ENCODE assay signal across 17 cellular contexts in the genomic region with DNA sequence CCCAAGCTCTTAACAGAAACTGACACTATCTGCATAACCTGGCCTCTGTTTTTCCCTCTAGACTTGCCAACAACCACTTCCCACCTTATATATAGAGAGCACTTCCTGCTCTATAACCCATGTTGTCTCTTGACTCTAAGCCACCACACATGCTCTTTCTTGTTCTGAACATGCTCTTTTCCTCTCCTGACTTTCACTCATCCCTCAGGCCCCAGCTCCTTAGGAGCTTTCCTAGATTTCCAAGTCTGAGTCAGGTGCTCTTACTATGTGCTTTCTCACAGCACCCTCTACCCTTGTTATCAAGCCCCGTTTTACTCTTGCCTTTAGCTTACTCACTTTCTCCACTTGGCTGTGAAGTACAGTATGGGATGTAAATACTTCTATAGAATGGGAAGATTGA.
A peak's percentile ranks its signal among the peaks of the same experiment; 100 is the strongest.
DNase-seq lines count a peak whose midpoint lies in the region; ATAC-seq, FAIRE-seq and TF ChIP-seq lines count a peak whose summit lies in the region.
"Had no signal": no experiment of that assay in that cellular context is flagged by ENCODE, and none has a peak within 500 bp of the region (broad histone marks: within the 10 kb centered on the region; RNA-seq: fewer than 3 reads in every experiment).

No MANE protein-coding gene starts in this region.

- no peak overlapping the region for H2BK5ac ChIP-seq in IMR-90 (ENCODE audit: low read depth, low read length, poor library complexity, severe bottlenecking)

- peak overlapping the region; percentile 75; the same call in 1 of the 2 replicates for H3K18ac ChIP-seq in IMR-90 (ENCODE audit: low read depth, low read length)

- H3K14ac ChIP-seq in IMR-90 (replicated peaks; ENCODE audit: low read depth, low read length), result no peak overlapping the region

- TF ChIP-seq POLR2A in IMR-90 (IDR thresholded peaks at IDR 0.05; ENCODE audit: low read depth, low read length) (no peak), uterus (IDR thresholded peaks at IDR 0.05) (no peak)

- no peak overlapping the region for H3K23ac ChIP-seq in IMR-90 (ENCODE audit: low read depth, low read length)

- no peak for ATAC-seq in IMR-90 (ENCODE audit: low read depth)
- ATAC-seq: GM12878, HepG2 had no signal

- TF ChIP-seq CTCF in Calu3 (IDR thresholded peaks at IDR 0.05; ENCODE audit: unreplicated experiment), result no peak
- TF ChIP-seq CTCF in IMR-90 (conservative IDR thresholded peaks at IDR 0.05; ENCODE audit: low read depth, low read length), result no peak
- TF ChIP-seq CTCF in bronchial epithelial cell (IDR thresholded peaks at IDR 0.05; ENCODE audit: insufficient read depth, low read length, severe bottlenecking), result no peak
- no peak for TF ChIP-seq CTCF in keratinocyte (optimal IDR thresholded peaks at IDR 0.05 in 1 of 3, IDR thresholded peaks at IDR 0.05 in 1 of 3, conservative IDR thresholded peaks at IDR 0.05 in 1 of 3; ENCODE audit: extremely low read depth in 1 of 3, insufficient read depth in 2 of 3, low read length in 3 of 3)
- TF ChIP-seq CTCF in uterus (IDR thresholded peaks at IDR 0.05), result no peak
- TF ChIP-seq CTCF in endodermal cell (conservative IDR thresholded peaks at IDR 0.05), result no peak

- peak overlapping the region; percentile 16; the same call in 1 of the 2 replicates for H2BK120ac ChIP-seq in IMR-90 (ENCODE audit: low read depth, low read length)

- H3K9me3 ChIP-seq in IMR-90 (ENCODE audit: control insufficient read depth, insufficient read depth, low read length) (no peaks in the 10 kb centered on the region), keratinocyte (ENCODE audit: control insufficient read depth, low read depth, low read length) (no peaks in the 10 kb centered on the region), uterus (no peaks in the 10 kb centered on the region), endodermal cell (ENCODE audit: control insufficient read depth, low read length) (no peaks in the 10 kb centered on the region)
- H3K9me3 ChIP-seq: BLaER1 treated with 17β-estradiol and CSF1 and Interleukin-3, amounts not matched to agents 10 nM and 100 nM had no signal

- H3K4me3 Mint-ChIP-seq in Calu3 (ENCODE audit: low read depth, unreplicated experiment) (no peak overlapping the region), endodermal cell (no peak overlapping the region)
- H3K4me3 Mint-ChIP-seq: CD4-positive, CD25-positive, alpha-beta regulatory T cell had no signal

- no peaks in the 10 kb centered on the region for H3K9me1 ChIP-seq in IMR-90 (ENCODE audit: insufficient read depth, low read length)
- H3K9me1 ChIP-seq in keratinocyte (ENCODE audit: control insufficient read depth, extremely low read depth, insufficient read depth, low read length), result no peaks in the 10 kb centered on the region

- H3K27me3 Mint-ChIP-seq in Calu3 (ENCODE audit: unreplicated experiment) (no peaks in the 10 kb centered on the region), endodermal cell (ENCODE audit: insufficient read depth) (no peaks in the 10 kb centered on the region)
- H3K27me3 Mint-ChIP-seq: CD4-positive, CD25-positive, alpha-beta regulatory T cell had no signal

- peak overlapping the region; percentile 41; the same call in 1 of the 2 replicates for H2BK20ac ChIP-seq in IMR-90 (ENCODE audit: low read depth, low read length)

- H3K36me3 Mint-ChIP-seq in Calu3 (ENCODE audit: insufficient read depth, unreplicated experiment) (peaks cover 6% of the 10 kb centered on the region), endodermal cell (ENCODE audit: low read depth) (no peaks in the 10 kb centered on the region)
- H3K36me3 Mint-ChIP-seq: CD4-positive, CD25-positive, alpha-beta regulatory T cell had no signal

- POLR2A ChIA-PET in IMR-90 (lab: Charles Lee; ENCODE audit: unreplicated experiment), result no interaction called here

- no peak overlapping the region for H2AFZ ChIP-seq in IMR-90 (replicated peaks; ENCODE audit: low read length, poor library complexity)
- peak overlapping the region; percentile 20 for H2AFZ ChIP-seq in keratinocyte (ENCODE audit: control insufficient read depth, low read length)

- H3K79me2 ChIP-seq in keratinocyte (ENCODE audit: control insufficient read depth, insufficient read depth, low read length), result no peaks in the 10 kb centered on the region

- H3K4me3 ChIP-seq in IMR-90 (ENCODE audit: insufficient read depth, low read depth, low read length) (no peak overlapping the region), bronchial epithelial cell (ENCODE audit: low read depth, low read length) (no peak overlapping the region), keratinocyte (ENCODE audit: control insufficient read depth in 2 of 3, extremely low read depth in 1 of 3, insufficient read depth in 2 of 3, low read depth in 1 of 3, low read length in 3 of 3) (no peak overlapping the region), uterus (no peak overlapping the region), endodermal cell (ENCODE audit: low read length) (no peak overlapping the region)
- H3K4me3 ChIP-seq: BLaER1 treated with 17β-estradiol and CSF1 and Interleukin-3, amounts not matched to agents 10 nM and 100 nM; GM12878 had no signal

- H3K4ac ChIP-seq in IMR-90 (ENCODE audit: low read depth, low read length), result no peak overlapping the region

- BruUV-seq in Calu3 (replicated peaks; lab: Mats Ljungman, UMichigan) (no TSS peak), IMR-90 (replicated peaks; lab: Mats Ljungman, UMichigan) (no TSS peak)

- in situ Hi-C loops in IMR-90 (cut with MboI; ENCODE audit: low sequenced_read_pairs), result no loop called here

- H3K4me1 Mint-ChIP-seq in Calu3 (ENCODE audit: low read depth, unreplicated experiment) (peaks cover 41% of the 10 kb centered on the region), endodermal cell (peaks cover 12% of the 10 kb centered on the region)
- H3K4me1 Mint-ChIP-seq: CD4-positive, CD25-positive, alpha-beta regulatory T cell had no signal

- H4K5ac ChIP-seq in IMR-90 (ENCODE audit: low read depth, low read length), result peak overlapping the region; percentile 51; the same call in 1 of the 2 replicates

- H3K79me1 ChIP-seq in IMR-90 (ENCODE audit: low read depth in 1 of 2, low read length in 2 of 2), result no peaks in the 10 kb centered on the region

- H3K4me1 ChIP-seq in IMR-90 (ENCODE audit: control insufficient read depth, insufficient read depth, low read length), result peaks cover 4% of the 10 kb centered on the region; the same call in 1 of the 2 replicates
- H3K4me1 ChIP-seq in keratinocyte (ENCODE audit: control insufficient read depth, extremely low read depth, insufficient read depth, low read length), result peaks cover 14% of the 10 kb centered on the region
- H3K4me1 ChIP-seq in uterus, result no peaks in the 10 kb centered on the region
- H3K4me1 ChIP-seq in endodermal cell (ENCODE audit: control insufficient read depth, insufficient read depth, low read length), result peaks cover 4% of the 10 kb centered on the region

- H3K27me3 ChIP-seq in IMR-90 (ENCODE audit: control insufficient read depth, insufficient read depth, low read length), result no peaks in the 10 kb centered on the region
- no peaks in the 10 kb centered on the region for H3K27me3 ChIP-seq in bronchial epithelial cell (ENCODE audit: control insufficient read depth, insufficient read depth, low read length)
- no peaks in the 10 kb centered on the region for H3K27me3 ChIP-seq in keratinocyte (ENCODE audit: control insufficient read depth, extremely low read depth, insufficient read depth, low read length)
- H3K27me3 ChIP-seq in uterus, result no peaks in the 10 kb centered on the region
- no peaks in the 10 kb centered on the region for H3K27me3 ChIP-seq in endodermal cell (ENCODE audit: control insufficient read depth, insufficient read depth, low read length, poor library complexity, severe bottlenecking)
- H3K27me3 ChIP-seq: BLaER1 treated with 17β-estradiol and CSF1 and Interleukin-3, amounts not matched to agents 10 nM and 100 nM had no signal

- TF ChIP-seq RAD21 in IMR-90 (IDR thresholded peaks at IDR 0.05; ENCODE audit: low read length), result no peak

- no peak overlapping the region for H3K9ac ChIP-seq in IMR-90 (ENCODE audit: low read depth, low read length)
- H3K9ac ChIP-seq in keratinocyte (ENCODE audit: control insufficient read depth, extremely low read depth, insufficient read depth, low read length), result no peak overlapping the region
- no peak overlapping the region for H3K9ac ChIP-seq in endodermal cell (ENCODE audit: extremely low read depth, low read length, poor library complexity, severe bottlenecking)
- H3K9ac ChIP-seq: BLaER1 treated with 17β-estradiol and CSF1 and Interleukin-3, amounts not matched to agents 10 nM and 100 nM had no signal

- no peak overlapping the region for H3K4me2 ChIP-seq in IMR-90 (ENCODE audit: low read depth, low read length)
- H3K4me2 ChIP-seq in keratinocyte (ENCODE audit: control insufficient read depth, extremely low read depth, insufficient read depth, low read depth, low read length), result peak overlapping the region; percentile 18

- no peak overlapping the region for H2AK9ac ChIP-seq in IMR-90 (replicated peaks; ENCODE audit: low read depth, low read length, poor library complexity)

- dilution Hi-C loops in IMR-90 (cut with HindIII; ENCODE audit: low sequenced_read_pairs, unreplicated experiment) (no loop called here), keratinocyte (cut with MboI; ENCODE audit: extremely low pct_ligation_motif_present, low sequenced_read_pairs) (no loop called here)

- no peaks in the 10 kb centered on the region for H3K36me3 ChIP-seq in IMR-90 (ENCODE audit: control insufficient read depth, insufficient read depth, low read length)
- H3K36me3 ChIP-seq in bronchial epithelial cell (ENCODE audit: control insufficient read depth, insufficient read depth, low read length), result no peaks in the 10 kb centered on the region
- no peaks in the 10 kb centered on the region for H3K36me3 ChIP-seq in keratinocyte (ENCODE audit: control insufficient read depth in 2 of 2, extremely low read depth in 1 of 2, insufficient read depth in 2 of 2, low read length in 2 of 2)
- no peaks in the 10 kb centered on the region for H3K36me3 ChIP-seq in uterus
- H3K36me3 ChIP-seq in endodermal cell (ENCODE audit: control insufficient read depth, insufficient read depth, low read length), result no peaks in the 10 kb centered on the region
- H3K36me3 ChIP-seq: BLaER1 treated with 17β-estradiol and CSF1 and Interleukin-3, amounts not matched to agents 10 nM and 100 nM had no signal

- DNase-seq in Calu3, result no peak
- DNase-seq in IMR-90, result no peak
- peak; percentile 97 for DNase-seq in bronchial epithelial cell (ENCODE audit: low read depth)
- peak; percentile 25 for DNase-seq in keratinocyte (ENCODE audit: low read depth, low spot score)
- DNase-seq in AG08395 (ENCODE audit: low spot score), result no peak
- DNase-seq in NOMO-1 treated with dmso at 0.1 percent for 144 hours (lab: John Stamatoyannopoulos, UW; ENCODE audit: unreplicated experiment), result no peak
- DNase-seq in uterus, result no peak
- DNase-seq in endodermal cell, result no peak
- DNase-seq: 8988T; CD4-positive, CD25-positive, alpha-beta regulatory T cell; DMS 273 treated with DMSO at 0.1 percent for 48 hours; H7 had no signal

- peak overlapping the region; percentile 27; the same call in 1 of the 2 replicates for H4K91ac ChIP-seq in IMR-90 (ENCODE audit: insufficient read depth, low read depth, low read length)

- no peak overlapping the region for H3K56ac ChIP-seq in IMR-90 (ENCODE audit: extremely low read depth, insufficient read depth, low read length)

- peak overlapping the region; percentile 56; the same call in 1 of the 2 replicates for H2AK5ac ChIP-seq in IMR-90 (ENCODE audit: low read depth, low read length)

- H4K8ac ChIP-seq in IMR-90 (ENCODE audit: low read depth in 2 of 2, low read length in 2 of 2), result peak overlapping the region in 1 of 2 experiments; percentile 39; a peak in 1 of 4 replicates

- no CpG with 5 or more reads among the region's 1 CpG for WGBS in IMR-90 (ENCODE audit: extremely low coverage in 2 of 2, insufficient read length in 1 of 2), 2 experiments
- WGBS in endodermal cell (ENCODE audit: insufficient coverage in 1 of 2, insufficient read length in 1 of 2), 2 experiments, result 78% methylated on average over 1 of the region's 1 CpG; no CpG with 5 or more reads in 1 of the 2 experiments

- CTCF ChIA-PET in Calu3 (lab: Charles Lee), result no interaction called here
- CTCF ChIA-PET in IMR-90 (lab: Yijun Ruan, JAX), result interaction anchor here (0.6 kb wide), 1 partner anchor 347 kb away, joined by 5 read pairs; no protein-coding TSS in a partner anchor

- H3K27ac ChIP-seq in IMR-90 (ENCODE audit: insufficient read depth, low read length), result no peak overlapping the region
- peak overlapping the region; percentile 15 for H3K27ac ChIP-seq in keratinocyte (ENCODE audit: control insufficient read depth, insufficient read depth, low read length)
- no peak overlapping the region for H3K27ac ChIP-seq in uterus
- H3K27ac ChIP-seq in endodermal cell (ENCODE audit: low read depth, low read length), result no peak overlapping the region
- H3K27ac ChIP-seq: BLaER1 treated with 17β-estradiol and CSF1 and Interleukin-3, amounts not matched to agents 10 nM and 100 nM had no signal

- H2BK15ac ChIP-seq in IMR-90 (ENCODE audit: low read depth, low read length), result peak overlapping the region; percentile 62; the same call in 1 of the 3 replicates

- H3K9me3 Mint-ChIP-seq in Calu3 (ENCODE audit: low read depth, unreplicated experiment) (no peaks in the 10 kb centered on the region), endodermal cell (no peaks in the 10 kb centered on the region)

- H3K27ac Mint-ChIP-seq in Calu3 (ENCODE audit: unreplicated experiment) (peak overlapping the region; percentile 69), endodermal cell (no peak overlapping the region)
- H3K27ac Mint-ChIP-seq: CD4-positive, CD25-positive, alpha-beta regulatory T cell had no signal

- H4K20me1 ChIP-seq in IMR-90 (ENCODE audit: insufficient read depth, low read length), result no peaks in the 10 kb centered on the region
- H4K20me1 ChIP-seq in keratinocyte (ENCODE audit: control insufficient read depth, extremely low read depth, insufficient read depth, low read length), result no peaks in the 10 kb centered on the region
- H4K20me1 ChIP-seq: BLaER1 treated with 17β-estradiol and CSF1 and Interleukin-3, amounts not matched to agents 10 nM and 100 nM had no signal

- intact Hi-C loops in Calu3 (cut with micrococcal nuclease; ENCODE audit: unreplicated experiment), result loop anchor here (5.0 to 10.0 kb wide), 3 partner anchors 55 to 328 kb away; partner anchors contain the start of gene EYA4
- intact Hi-C loops in IMR-90 (cut with micrococcal nuclease), result no loop called here
- intact Hi-C loops in uterus (cut with DNase I; ENCODE audit: low total_unique reads), result no loop called here

- FAIRE-seq in bronchial epithelial cell (lab: Jason Lieb, UNC) (no peak), keratinocyte (lab: Jason Lieb, UNC) (peak; percentile 75)
- FAIRE-seq: GM12878, GM18507, HepG2, HTR-8/SVneo had no signal

Comparison
In these comparisons a context has a peak if more than half of its experiments do, and no peak if none do; other contexts are left out.
1. DNase-seq: peak in bronchial epithelial cell (single experiment) and keratinocyte (single experiment); none in Calu3 (single experiment), IMR-90 (single experiment), AG08395 (single experiment), NOMO-1 treated with dmso at 0.1 percent for 144 hours (single experiment), uterus (0 of 2) and endodermal cell (single experiment).